Comparison of ENCODE assay signal across 10 cellular contexts in the genomic region with DNA sequence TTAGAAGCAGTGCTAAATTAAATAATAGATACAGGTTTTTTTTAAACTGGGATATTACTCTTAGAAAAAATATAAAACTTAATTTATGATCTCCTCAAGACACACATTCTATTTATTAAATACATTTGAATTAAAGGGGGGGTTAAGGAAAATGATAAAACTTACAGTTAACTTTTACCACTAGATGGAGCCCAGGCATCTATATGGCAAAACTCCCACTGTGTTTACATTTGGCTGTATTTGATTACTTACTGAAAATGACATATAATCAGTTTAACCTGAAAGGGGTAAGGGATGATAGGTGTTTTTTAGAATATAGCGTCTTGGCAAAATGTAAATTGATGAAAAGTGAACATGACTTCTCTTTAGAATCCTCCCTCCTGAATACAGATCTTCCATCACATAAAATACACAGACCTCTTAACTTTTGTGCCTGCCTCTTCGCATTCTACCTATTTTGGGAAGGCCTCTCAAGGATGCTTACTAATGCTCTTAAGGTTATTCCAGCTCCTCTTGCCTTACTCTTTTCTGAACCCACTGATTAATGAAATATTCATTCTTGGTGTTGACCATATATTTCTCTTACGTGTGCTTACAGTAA.
DNase-seq lines count a peak whose midpoint lies in the region; ATAC-seq and TF ChIP-seq lines count a peak whose summit lies in the region.
"Had no signal": no experiment of that assay in that cellular context is flagged by ENCODE, and none has a peak within 500 bp of the region (broad histone marks: within the 10 kb centered on the region; RNA-seq: fewer than 3 reads in every experiment).

No MANE protein-coding gene starts in this region.

- H3K9me3 Mint-ChIP-seq in WTC11 = peaks cover 8% of the 10 kb centered on the region
- H3K9me3 Mint-ChIP-seq in activated naive CD4-positive, alpha-beta T cell treated with anti-CD3 and anti-CD28 coated beads, Interleukin-2, amount 50 U/mL, for 72 hours = no peaks in the 10 kb centered on the region

- no peaks in the 10 kb centered on the region for H3K36me3 ChIP-seq in DND-41 (ENCODE audit: insufficient read depth, low read length)
- no peaks in the 10 kb centered on the region for H3K36me3 ChIP-seq in Loucy (ENCODE audit: insufficient read depth, low read length)
- H3K36me3 ChIP-seq: neutrophil, SJSA1 had no signal

- H3K9ac ChIP-seq in DND-41 (ENCODE audit: low read depth, low read length) (no peak overlapping the region), Loucy (ENCODE audit: low read depth, low read length, poor library complexity, severe bottlenecking) (no peak overlapping the region)

- H3K36me3 Mint-ChIP-seq in WTC11 = 0 out of 2 replicates have a peak, but pooled peaks cover 7% of the 10 kb centered on the region
- H3K36me3 Mint-ChIP-seq in activated naive CD4-positive, alpha-beta T cell treated with anti-CD3 and anti-CD28 coated beads, Interleukin-2, amount 50 U/mL, for 72 hours = no peaks in the 10 kb centered on the region

- H2AFZ ChIP-seq in DND-41 (ENCODE audit: low read depth, low read length) = no peak overlapping the region
- H2AFZ ChIP-seq in Loucy (ENCODE audit: low read length) = no peak overlapping the region

- H3K4me1 Mint-ChIP-seq in WTC11 = peaks cover 12% of the 10 kb centered on the region

- POLR2A ChIA-PET in WTC11 (lab: Charles Lee) = no interaction called here

- H3F3A ChIP-seq in Loucy (ENCODE audit: low read depth) = no peaks in the 10 kb centered on the region

- CTCF ChIA-PET in WTC11 (lab: Charles Lee) = no interaction called here

- H3K4me3 ChIP-seq in DND-41 (ENCODE audit: low read depth in 1 of 2, low read length in 2 of 2) = no peak overlapping the region
- H3K4me3 ChIP-seq in Loucy (ENCODE audit: low read length, poor library complexity, severe bottlenecking) = no peak overlapping the region
- H3K4me3 ChIP-seq: SJSA1 had no signal

- peak; percentile 44 for TF ChIP-seq CTCF in DND-41 (IDR thresholded peaks at IDR 0.05; ENCODE audit: borderline replicate concordance, extremely low read depth, low read length, poor library complexity, severe bottlenecking)
- peak; percentile 78 for TF ChIP-seq CTCF in Loucy (conservative IDR thresholded peaks at IDR 0.05; ENCODE audit: low read length)
- TF ChIP-seq CTCF in WTC11 (IDR thresholded peaks at IDR 0.05) = peak; percentile 9; the same call in 1 of the 2 replicates

- H3K79me2 ChIP-seq in DND-41 (ENCODE audit: insufficient read depth, low read length) (no peaks in the 10 kb centered on the region), Loucy (ENCODE audit: insufficient read depth, low read length) (no peaks in the 10 kb centered on the region)

- no peaks in the 10 kb centered on the region for H4K20me1 ChIP-seq in DND-41 (ENCODE audit: insufficient read depth, low read length)
- no peaks in the 10 kb centered on the region for H4K20me1 ChIP-seq in Loucy (ENCODE audit: insufficient read depth, low read length, poor library complexity, severe bottlenecking)

- no peaks in the 10 kb centered on the region for H3K27me3 Mint-ChIP-seq in WTC11 (ENCODE audit: low read depth)

- no peak for DNase-seq in DND-41
- no peak for DNase-seq in WTC11 (ENCODE audit: low spot score)
- DNase-seq in left kidney (ENCODE audit: low read depth, low spot score) = peak; percentile 54
- DNase-seq in activated naive CD4-positive, alpha-beta T cell treated with anti-CD3 and anti-CD28 coated beads, Interleukin-2, amount 50 U/mL, for 72 hours (ENCODE audit: low spot score in 2 of 2) = no peak
- DNase-seq in activated CD8-positive, alpha-beta memory T cell treated with anti-CD3 and anti-CD28 coated beads, Interleukin-2, amount 50 U/mL, for 48 hours = no peak

- no peaks in the 10 kb centered on the region for H3K9me2 ChIP-seq in Loucy (replicated peaks; ENCODE audit: low read depth, low read length)

- H3K4me3 Mint-ChIP-seq in WTC11 = no peak overlapping the region

- no peak overlapping the region for H3K4me2 ChIP-seq in DND-41 (ENCODE audit: insufficient read depth, low read length)
- no peak overlapping the region for H3K4me2 ChIP-seq in Loucy (ENCODE audit: low read depth, low read length, poor library complexity, severe bottlenecking)

- H3K9me3 ChIP-seq in DND-41 (ENCODE audit: insufficient read depth, low read length, severe bottlenecking) = no peaks in the 10 kb centered on the region
- no peaks in the 10 kb centered on the region for H3K9me3 ChIP-seq in Loucy (ENCODE audit: insufficient read depth, low read depth, low read length)
- H3K9me3 ChIP-seq: neutrophil, SJSA1 had no signal

- H3K27me3 ChIP-seq in DND-41 (ENCODE audit: insufficient read depth, low read length, poor library complexity) = no peaks in the 10 kb centered on the region
- H3K27me3 ChIP-seq in Loucy (ENCODE audit: insufficient read depth, low read length, poor library complexity, severe bottlenecking) = no peaks in the 10 kb centered on the region
- H3K27me3 ChIP-seq: neutrophil, SJSA1 had no signal

- H3K4me1 ChIP-seq in DND-41 (ENCODE audit: insufficient read depth, low read length) (no peaks in the 10 kb centered on the region), Loucy (ENCODE audit: insufficient read depth, low read length, poor library complexity, severe bottlenecking) (no peaks in the 10 kb centered on the region)
- H3K4me1 ChIP-seq: SJSA1 had no signal

- H3K27ac Mint-ChIP-seq in WTC11 = no peak overlapping the region
- no peak overlapping the region for H3K27ac Mint-ChIP-seq in activated naive CD4-positive, alpha-beta T cell treated with anti-CD3 and anti-CD28 coated beads, Interleukin-2, amount 50 U/mL, for 72 hours

- H3K27ac ChIP-seq in DND-41 (ENCODE audit: low read length) = no peak overlapping the region
- H3K27ac ChIP-seq: neutrophil, SJSA1 had no signal

- ATAC-seq in DND-41 (ENCODE audit: insufficient read depth, low read depth) (no peak), WTC11 (no peak), HG03025 (IDR thresholded peaks at IDR 0.05; ENCODE audit: low FRiP score, unreplicated experiment) (no peak), GM18502 (IDR thresholded peaks at IDR 0.05; ENCODE audit: poor library complexity, unreplicated experiment) (no peak)
- no peak for ATAC-seq in activated naive CD4-positive, alpha-beta T cell treated with anti-CD3 and anti-CD28 coated beads, Interleukin-2, amount 50 U/mL, for 72 hours

TF ChIP-seq in WTC11, 78 proteins besides CTCF, POLR2A, EP300 and RAD21:
- TF ChIP-seq EMX1 (CRISPR knock-in tag; IDR thresholded peaks at IDR 0.05) (no peak), PRDM15 (CRISPR knock-in tag; IDR thresholded peaks at IDR 0.05) (no peak), USF1 (CRISPR knock-in tag; IDR thresholded peaks at IDR 0.05) (no peak), TEAD4 (CRISPR knock-in tag; IDR thresholded peaks at IDR 0.05) (no peak), ZNF121 (CRISPR knock-in tag; IDR thresholded peaks at IDR 0.05) (no peak), ELF4 (CRISPR knock-in tag; IDR thresholded peaks at IDR 0.05; ENCODE audit: low read depth) (no peak), GABPB1 (CRISPR knock-in tag; IDR thresholded peaks at IDR 0.05) (no peak)
- TF ChIP-seq, protein P1, sequence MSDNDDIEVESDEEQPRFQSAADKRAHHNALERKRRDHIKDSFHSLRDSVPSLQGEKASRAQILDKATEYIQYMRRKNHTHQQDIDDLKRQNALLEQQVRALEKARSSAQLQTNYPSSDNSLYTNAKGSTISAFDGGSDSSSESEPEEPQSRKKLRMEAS (CRISPR knock-in tag; IDR thresholded peaks at IDR 0.05) = no peak
- TF ChIP-seq, protein P2, sequence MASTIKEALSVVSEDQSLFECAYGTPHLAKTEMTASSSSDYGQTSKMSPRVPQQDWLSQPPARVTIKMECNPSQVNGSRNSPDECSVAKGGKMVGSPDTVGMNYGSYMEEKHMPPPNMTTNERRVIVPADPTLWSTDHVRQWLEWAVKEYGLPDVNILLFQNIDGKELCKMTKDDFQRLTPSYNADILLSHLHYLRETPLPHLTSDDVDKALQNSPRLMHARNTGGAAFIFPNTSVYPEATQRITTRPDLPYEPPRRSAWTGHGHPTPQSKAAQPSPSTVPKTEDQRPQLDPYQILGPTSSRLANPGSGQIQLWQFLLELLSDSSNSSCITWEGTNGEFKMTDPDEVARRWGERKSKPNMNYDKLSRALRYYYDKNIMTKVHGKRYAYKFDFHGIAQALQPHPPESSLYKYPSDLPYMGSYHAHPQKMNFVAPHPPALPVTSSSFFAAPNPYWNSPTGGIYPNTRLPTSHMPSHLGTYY (CRISPR knock-in tag; IDR thresholded peaks at IDR 0.05) = no peak

Comparison
In these comparisons a context has a peak if more than half of its experiments do, and no peak if none do; other contexts are left out.
1. CTCF ChIP-seq: peak in every context shown above with its lines; median percentile 78 in Loucy; 44 in DND-41; 9 in WTC11.